ENCODE assay signal across 1 cellular context in the genomic region with DNA sequence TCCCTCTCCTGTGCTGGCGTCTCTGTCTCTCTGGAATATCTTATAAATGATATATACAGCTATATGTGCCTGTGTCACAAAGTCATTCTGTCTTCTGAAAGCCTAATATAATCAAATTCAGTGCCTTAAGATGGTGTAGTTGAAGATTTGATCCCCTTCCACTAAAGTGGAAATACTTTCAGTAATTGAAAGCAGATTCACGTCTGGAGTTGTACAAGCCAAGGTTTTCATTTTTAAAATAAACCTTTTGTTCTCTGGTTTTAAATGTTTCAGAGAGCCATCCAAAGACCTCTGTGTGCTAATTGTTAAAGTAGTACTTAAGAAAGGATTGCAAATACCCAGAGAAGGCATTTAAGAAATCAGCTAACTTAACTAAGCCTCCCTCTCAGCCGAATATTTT.
TF ChIP-seq lines count a peak whose summit lies in the region.

No MANE protein-coding gene starts in this region.

TF ChIP-seq in IMR-90, 13 proteins besides CTCF, POLR2A, EP300 and RAD21 (continued from another document):
- TF ChIP-seq, protein P1, sequence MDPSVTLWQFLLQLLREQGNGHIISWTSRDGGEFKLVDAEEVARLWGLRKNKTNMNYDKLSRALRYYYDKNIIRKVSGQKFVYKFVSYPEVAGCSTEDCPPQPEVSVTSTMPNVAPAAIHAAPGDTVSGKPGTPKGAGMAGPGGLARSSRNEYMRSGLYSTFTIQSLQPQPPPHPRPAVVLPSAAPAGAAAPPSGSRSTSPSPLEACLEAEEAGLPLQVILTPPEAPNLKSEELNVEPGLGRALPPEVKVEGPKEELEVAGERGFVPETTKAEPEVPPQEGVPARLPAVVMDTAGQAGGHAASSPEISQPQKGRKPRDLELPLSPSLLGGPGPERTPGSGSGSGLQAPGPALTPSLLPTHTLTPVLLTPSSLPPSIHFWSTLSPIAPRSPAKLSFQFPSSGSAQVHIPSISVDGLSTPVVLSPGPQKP (IDR thresholded peaks at IDR 0.05; ENCODE audit: borderline replicate concordance, low read depth, low read length) = no peak
- no peak for TF ChIP-seq SMC3 (IDR thresholded peaks at IDR 0.05; ENCODE audit: low read depth, low read length)
- no peak for TF ChIP-seq FOS (IDR thresholded peaks at IDR 0.05; ENCODE audit: low read depth, low read length)
- no peak for TF ChIP-seq RFX5 (IDR thresholded peaks at IDR 0.05; ENCODE audit: low read depth, low read length)
- no peak for TF ChIP-seq MAZ (IDR thresholded peaks at IDR 0.05; ENCODE audit: borderline replicate concordance, low read depth, low read length)
- no peak for TF ChIP-seq MAFK (IDR thresholded peaks at IDR 0.05; ENCODE audit: low read depth, low read length)
- no peak for TF ChIP-seq NFE2L2 (IDR thresholded peaks at IDR 0.05; ENCODE audit: low read depth, low read length)
- TF ChIP-seq, protein P2, sequence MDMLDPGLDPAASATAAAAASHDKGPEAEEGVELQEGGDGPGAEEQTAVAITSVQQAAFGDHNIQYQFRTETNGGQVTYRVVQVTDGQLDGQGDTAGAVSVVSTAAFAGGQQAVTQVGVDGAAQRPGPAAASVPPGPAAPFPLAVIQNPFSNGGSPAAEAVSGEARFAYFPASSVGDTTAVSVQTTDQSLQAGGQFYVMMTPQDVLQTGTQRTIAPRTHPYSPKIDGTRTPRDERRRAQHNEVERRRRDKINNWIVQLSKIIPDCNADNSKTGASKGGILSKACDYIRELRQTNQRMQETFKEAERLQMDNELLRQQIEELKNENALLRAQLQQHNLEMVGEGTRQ (IDR thresholded peaks at IDR 0.05; ENCODE audit: low read depth, low read length) = no peak
- no peak for TF ChIP-seq RCOR1 (IDR thresholded peaks at IDR 0.05; ENCODE audit: insufficient replicate concordance, low read length)
- TF ChIP-seq CHD1 (IDR thresholded peaks at IDR 0.05; ENCODE audit: low read depth, low read length) = no peak
